14 cellular contexts compared by ENCODE assay signal in the genomic region with DNA sequence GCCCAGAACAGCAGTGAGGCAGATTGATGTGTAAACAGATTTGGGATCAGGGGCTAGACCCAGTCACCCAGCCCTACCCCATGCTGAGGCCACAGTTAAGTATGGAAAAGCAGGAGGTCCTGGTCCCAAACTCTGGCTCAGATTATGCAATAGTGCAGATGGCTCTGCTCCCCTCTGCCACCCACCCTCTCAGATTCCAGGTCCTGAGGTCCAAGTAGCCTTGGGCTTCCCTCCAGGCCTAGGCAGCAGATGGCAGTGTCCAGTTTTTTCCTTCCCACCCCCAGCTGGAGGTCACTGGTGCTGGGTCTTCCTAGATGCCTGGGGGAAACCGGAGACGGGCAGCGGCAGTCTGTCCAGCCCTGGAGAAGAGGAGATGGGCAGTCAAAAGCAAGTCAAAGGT. TPM values are rescaled to one million over a fixed set of nuclear protein-coding genes. Genes with fewer than 3 reads are reported as not detected.
"Had no signal": no experiment of that assay in that cellular context is flagged by ENCODE, and none has a peak within 500 bp of the region (broad histone marks: within the 10 kb centered on the region; RNA-seq: fewer than 3 reads in every experiment).

No MANE protein-coding gene starts in this region.

- H3K9me3 ChIP-seq: colonic mucosa, esophagus squamous epithelium, heart right ventricle, left lung, mucosa of descending colon, pancreas, stomach, thyroid gland had no signal

- H3K27ac ChIP-seq: colonic mucosa, esophagus squamous epithelium, heart right ventricle, left lung, pancreas, stomach, thyroid gland had no signal

- H3K4me3 ChIP-seq: colonic mucosa, esophagus squamous epithelium, heart right ventricle, left lung, mucosa of descending colon, pancreas, smooth muscle cell, stomach, thyroid gland had no signal

- DNase-seq: esophagus squamous epithelium, foreskin melanocyte, heart right ventricle, left cardiac atrium, left lung, occipital lobe had no signal

RNA-seq across cellular contexts. Expression of a gene that starts 2.8 kb away (rescaled TPM):
- polyA plus RNA-seq: naive thymus-derived CD4-positive, alpha-beta T cell; smooth muscle cell had no signal

RNA-seq across cellular contexts. Expression of a gene that starts 27.6 kb away (rescaled TPM):
- total RNA-seq: stomach, urinary bladder had no signal
